10 cellular contexts compared by ENCODE assay signal in genomic region chr20:25197173-25197869, GRCh38. TPM values are rescaled to one million over a fixed set of nuclear protein-coding genes. Genes with fewer than 3 reads are reported as not detected.
A peak's percentile ranks its signal among the peaks of the same experiment; 100 is the strongest.
DNase-seq lines count a peak whose midpoint lies in the region; ATAC-seq, FAIRE-seq and TF ChIP-seq lines count a peak whose summit lies in the region.
"Had no signal": no experiment of that assay in that cellular context is flagged by ENCODE, and none has a peak within 500 bp of the region (broad histone marks: within the 10 kb centered on the region; RNA-seq: fewer than 3 reads in every experiment).

No MANE protein-coding gene starts in this region.

- TF ChIP-seq CTCF in AG10803 (conservative IDR thresholded peaks at IDR 0.05; ENCODE audit: low read length) (no peak), kidney (IDR thresholded peaks at IDR 0.05; ENCODE audit: borderline replicate concordance, extremely low read depth, insufficient read depth) (no peak), uterus (IDR thresholded peaks at IDR 0.05) (no peak)

- H3K4me3 Mint-ChIP-seq in activated T-cell treated with anti-CD3 and anti-CD28 coated beads, Interleukin-2, amount 50 U/mL, for 72 hours: peak overlapping the region; percentile 97

- peak overlapping the region; percentile 3 for H3K27ac Mint-ChIP-seq in activated T-cell treated with anti-CD3 and anti-CD28 coated beads, Interleukin-2, amount 50 U/mL, for 72 hours

- FAIRE-seq in GM12891 (lab: Jason Lieb, UNC) (peak; percentile 13), kidney (lab: Jason Lieb, UNC) (no peak)

- H3K9me3 ChIP-seq in kidney (ENCODE audit: control insufficient read depth in 1 of 2, low read length in 2 of 2): no peaks in the 10 kb centered on the region
- H3K9me3 ChIP-seq in uterus: no peaks in the 10 kb centered on the region
- H3K9me3 ChIP-seq: neutrophil had no signal

- H3K27me3 Mint-ChIP-seq in activated T-cell treated with anti-CD3 and anti-CD28 coated beads, Interleukin-2, amount 50 U/mL, for 72 hours (ENCODE audit: low read depth): no peaks in the 10 kb centered on the region

- DNase-seq in AG10803 (ENCODE audit: low read depth) (no peak), GM12891 (ENCODE audit: insufficient read length, low spot score) (no peak), kidney (no peak), uterus (no peak), NOMO-1 treated with dmso at 0.1 percent for 144 hours (lab: John Stamatoyannopoulos, UW; ENCODE audit: unreplicated experiment) (no peak), HEK293T (ENCODE audit: extremely low spot score) (no peak)
- peak in 1 of 2 donors; percentile 44 for DNase-seq in activated T-cell treated with anti-CD3 and anti-CD28 coated beads, Interleukin-2, amount 50 U/mL, for 72 hours
- DNase-seq: NCI-H1930 had no signal

- peaks cover 0 to under 1% of the 10 kb centered on the region in 2 donors for H3K36me3 Mint-ChIP-seq in activated T-cell treated with anti-CD3 and anti-CD28 coated beads, Interleukin-2, amount 50 U/mL, for 72 hours (ENCODE audit: insufficient read depth in 2 of 2)

- peaks cover 3 to 9% of the 10 kb centered on the region in 2 donors for H3K4me1 ChIP-seq in kidney (ENCODE audit: control insufficient read depth in 1 of 2, insufficient read depth in 1 of 2, low read depth in 1 of 2, low read length in 2 of 2)
- H3K4me1 ChIP-seq in uterus: no peaks in the 10 kb centered on the region

- peaks cover 0 to 2% of the 10 kb centered on the region in 2 donors for H3K36me3 ChIP-seq in kidney (ENCODE audit: control insufficient read depth in 1 of 2, insufficient read depth in 2 of 2, low read length in 2 of 2)
- no peaks in the 10 kb centered on the region for H3K36me3 ChIP-seq in uterus
- H3K36me3 ChIP-seq: neutrophil had no signal

- TF ChIP-seq POLR2A in GM12891 (IDR thresholded peaks at IDR 0.05; ENCODE audit: low read depth, low read length) (no peak), uterus (IDR thresholded peaks at IDR 0.05) (no peak)

- no peaks in the 10 kb centered on the region for H3K27me3 ChIP-seq in uterus

- peaks cover 58% of the 10 kb centered on the region for H3K4me1 Mint-ChIP-seq in activated T-cell treated with anti-CD3 and anti-CD28 coated beads, Interleukin-2, amount 50 U/mL, for 72 hours (ENCODE audit: low read depth)

- intact Hi-C loops in kidney (cut with DNase I): no loop called here
- intact Hi-C loops in uterus (cut with DNase I; ENCODE audit: low total_unique reads): no loop called here

- POLR2A ChIA-PET in HEK293T (lab: Yijun Ruan, JAX): no interaction called here

- peak overlapping the region in 1 of 2 donors; percentile 83 for H3K27ac ChIP-seq in kidney (ENCODE audit: low read depth in 2 of 2, low read length in 2 of 2)
- no peak overlapping the region for H3K27ac ChIP-seq in uterus
- H3K27ac ChIP-seq: neutrophil had no signal

- H3K9me3 Mint-ChIP-seq in activated T-cell treated with anti-CD3 and anti-CD28 coated beads, Interleukin-2, amount 50 U/mL, for 72 hours: no peaks in the 10 kb centered on the region

- peak overlapping the region; percentile 87; the same call in 1 of the 2 replicates for H3K4me3 ChIP-seq in AG10803 (ENCODE audit: low read length)
- H3K4me3 ChIP-seq in kidney (ENCODE audit: low read length in 2 of 2): peak overlapping the region; percentile 86 to 89
- no peak overlapping the region for H3K4me3 ChIP-seq in uterus

- ATAC-seq in activated T-cell treated with anti-CD3 and anti-CD28 coated beads, Interleukin-2, amount 50 U/mL, for 72 hours (replicated peaks in 1 of 2): peak; percentile 23 to 32
- ATAC-seq in GM21367 (IDR thresholded peaks at IDR 0.05; ENCODE audit: unreplicated experiment): no peak

- CTCF ChIA-PET in HEK293T (lab: Yijun Ruan, JAX): no interaction called here

- H3K9ac ChIP-seq in kidney (ENCODE audit: low read length in 2 of 2): peak overlapping the region in 1 of 2 donors; percentile 98

TF ChIP-seq in GM12891, 5 proteins besides CTCF, POLR2A, EP300 and RAD21:
- TF ChIP-seq POLR2AphosphoS5 (IDR thresholded peaks at IDR 0.05; ENCODE audit: low read depth, low read length) (no peak), TAF1 (IDR thresholded peaks at IDR 0.05; ENCODE audit: low read depth, low read length) (no peak), SPI1 (IDR thresholded peaks at IDR 0.05; ENCODE audit: low read depth, low read length) (no peak), PAX5 (IDR thresholded peaks at IDR 0.05; ENCODE audit: insufficient read depth, low read length, severe bottlenecking) (no peak), POU2F2 (IDR thresholded peaks at IDR 0.05; ENCODE audit: low read depth, low read length) (no peak)

TF ChIP-seq in HEK293T, 16 proteins besides CTCF, POLR2A, EP300 and RAD21:
- TF ChIP-seq LEF1 (IDR thresholded peaks at IDR 0.05; ENCODE audit: borderline replicate concordance) (no peak), SUZ12 (IDR thresholded peaks at IDR 0.05) (no peak), TARDBP (IDR thresholded peaks at IDR 0.05) (no peak), L3MBTL2 (conservative IDR thresholded peaks at IDR 0.05) (no peak), FOXK2 (IDR thresholded peaks at IDR 0.05) (no peak), BHLHE40 (IDR thresholded peaks at IDR 0.05; ENCODE audit: borderline replicate concordance) (no peak), ZNF384 (IDR thresholded peaks at IDR 0.05) (no peak), SP1 (IDR thresholded peaks at IDR 0.05) (no peak), CTBP1 (IDR thresholded peaks at IDR 0.05; ENCODE audit: borderline replicate concordance) (no peak), ELF4 (IDR thresholded peaks at IDR 0.05) (no peak)
- TF ChIP-seq, protein P1, sequence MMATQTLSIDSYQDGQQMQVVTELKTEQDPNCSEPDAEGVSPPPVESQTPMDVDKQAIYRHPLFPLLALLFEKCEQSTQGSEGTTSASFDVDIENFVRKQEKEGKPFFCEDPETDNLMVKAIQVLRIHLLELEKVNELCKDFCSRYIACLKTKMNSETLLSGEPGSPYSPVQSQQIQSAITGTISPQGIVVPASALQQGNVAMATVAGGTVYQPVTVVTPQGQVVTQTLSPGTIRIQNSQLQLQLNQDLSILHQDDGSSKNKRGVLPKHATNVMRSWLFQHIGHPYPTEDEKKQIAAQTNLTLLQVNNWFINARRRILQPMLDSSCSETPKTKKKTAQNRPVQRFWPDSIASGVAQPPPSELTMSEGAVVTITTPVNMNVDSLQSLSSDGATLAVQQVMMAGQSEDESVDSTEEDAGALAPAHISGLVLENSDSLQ (IDR thresholded peaks at IDR 0.05): no peak
TF ChIP-seq in HEK293T: peak in this region for 0.

RNA-seq across cellular contexts. Expression of gene ENTPD6, which starts 1.8 kb away (rescaled TPM):
- polyA plus RNA-seq in GM12891 (2012; ENCODE audit: low read depth, missing spikeins): 25.2 TPM
- total RNA-seq in activated T-cell treated with anti-CD3 and anti-CD28 coated beads, Interleukin-2, amount 50 U/mL, for 72 hours: 10 to 100 TPM; 55.3 to 58.7 TPM
- total RNA-seq in kidney (95.7 TPM), uterus (10 to 100 TPM; 20.7 to 47.2 (median 30.7) TPM)
- 59.0 TPM for polyA plus RNA-seq in kidney (ENCODE audit: insufficient read depth, low read depth, low replicate concordance)

RNA-seq across cellular contexts. Expression of gene PYGB, which starts 50.6 kb away (rescaled TPM):
- 16.7 TPM for polyA plus RNA-seq in GM12891 (2012; ENCODE audit: low read depth, missing spikeins)
- total RNA-seq in activated T-cell treated with anti-CD3 and anti-CD28 coated beads, Interleukin-2, amount 50 U/mL, for 72 hours: 10 to 100 TPM; 43.7 to 48.3 TPM
- total RNA-seq in kidney: 176 TPM
- polyA plus RNA-seq in kidney (ENCODE audit: insufficient read depth, low read depth, low replicate concordance): 50.9 TPM
- total RNA-seq in uterus: 10 to 100 TPM; 26.2 to 87.9 (median 49.8) TPM

Comparison
In these comparisons a context has a peak if more than half of its experiments do, and no peak if none do; other contexts are left out.
1. H3K4me3 ChIP-seq: peak in AG10803 (single experiment) and kidney (2 of 2); none in uterus (0 of 2).